Comparison of ENCODE assay signal across 21 cellular contexts in the genomic region with DNA sequence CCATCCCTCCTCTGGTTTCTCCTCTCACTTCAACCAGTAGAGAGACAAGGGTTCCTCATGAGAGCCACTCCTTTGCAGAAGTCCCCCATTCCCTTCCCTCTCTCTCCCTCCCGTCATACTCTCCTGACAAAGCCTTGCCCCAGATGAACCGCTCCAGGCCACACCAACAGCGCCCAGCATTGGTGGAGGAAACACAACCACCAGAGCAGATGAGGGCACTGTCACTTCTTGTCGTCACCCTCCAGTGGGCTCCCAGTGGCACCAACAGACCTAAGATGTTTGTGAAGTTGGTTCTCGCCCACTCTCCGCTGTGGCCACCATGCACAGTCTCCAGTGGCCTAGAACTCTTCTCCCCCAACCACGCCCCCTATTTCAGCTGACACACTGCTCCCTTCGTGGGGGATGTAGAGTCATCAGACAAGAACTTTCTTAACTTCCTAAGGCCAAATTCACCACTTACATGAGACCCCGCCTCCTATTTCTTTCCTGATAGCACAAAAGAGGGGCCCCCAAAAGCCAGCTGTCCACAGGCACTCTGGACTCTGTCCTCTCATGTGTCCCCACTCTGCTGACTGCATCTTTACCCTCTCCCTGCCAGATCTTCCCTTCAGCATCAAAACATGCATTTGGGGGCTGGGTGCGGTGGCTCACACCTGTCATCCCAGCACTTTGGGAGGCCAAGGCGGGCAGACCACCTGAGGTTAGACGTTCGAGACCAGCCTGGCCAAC. TPM values are rescaled to one million over a fixed set of nuclear protein-coding genes. Genes with fewer than 3 reads are reported as not detected.
DNase-seq lines count a peak whose midpoint lies in the region; ATAC-seq and TF ChIP-seq lines count a peak whose summit lies in the region.
"Had no signal": no experiment of that assay in that cellular context is flagged by ENCODE, and none has a peak within 500 bp of the region (broad histone marks: within the 10 kb centered on the region; RNA-seq: fewer than 3 reads in every experiment).

No MANE protein-coding gene starts in this region.

- peak overlapping the region; percentile 98 for H2BK20ac ChIP-seq in IMR-90 (ENCODE audit: low read depth, low read length)

- no peaks in the 10 kb centered on the region for H3K27me3 ChIP-seq in IMR-90 (ENCODE audit: control insufficient read depth, insufficient read depth, low read length)
- H3K27me3 ChIP-seq: foreskin keratinocyte, tibial artery had no signal

- ATAC-seq in IMR-90 (ENCODE audit: low read depth) (no peak), HG03039 (IDR thresholded peaks at IDR 0.05; ENCODE audit: unreplicated experiment) (no peak), HG02981 (IDR thresholded peaks at IDR 0.05; ENCODE audit: unreplicated experiment) (no peak), GM21723 (IDR thresholded peaks at IDR 0.05; ENCODE audit: unreplicated experiment) (no peak)
- ATAC-seq: foreskin keratinocyte; stimulated activated memory B cell treated with anti-CD40 and anti-IgM and Interleukin-4, amounts not matched to agents 10 μg/mL and 1 μg/mL and 100 μg/mL, for 72 hours had no signal

- TF ChIP-seq CTCF in C4-2B (conservative IDR thresholded peaks at IDR 0.05) (no peak), IMR-90 (conservative IDR thresholded peaks at IDR 0.05; ENCODE audit: low read depth, low read length) (no peak)

- H3K18ac ChIP-seq in IMR-90 (ENCODE audit: low read depth, low read length) = peak overlapping the region; percentile 80

- CTCF ChIA-PET in IMR-90 (lab: Yijun Ruan, JAX) = no interaction called here

- no peak overlapping the region for H3K4me2 ChIP-seq in IMR-90 (ENCODE audit: low read depth, low read length)

- H3K27ac ChIP-seq in C4-2B = peak overlapping the region; percentile 95
- peak overlapping the region; percentile 87 for H3K27ac ChIP-seq in IMR-90 (ENCODE audit: insufficient read depth, low read length)

- no peaks in the 10 kb centered on the region for H4K20me1 ChIP-seq in IMR-90 (ENCODE audit: insufficient read depth, low read length)

- DNase-seq in IMR-90 = peak; percentile 52
- peak; percentile 59 for DNase-seq in posterior vena cava (ENCODE audit: low spot score)
- DNase-seq in mucosa of gallbladder (ENCODE audit: low spot score) = no peak
- DNase-seq: activated CD4-positive, alpha-beta T cell treated with anti-CD3 and anti-CD28 coated beads, Interleukin-2, amount 10 ng/mL, durations not matched to agents 7 days and 5 days; activated CD8-positive, alpha-beta memory T cell treated with anti-CD3 and anti-CD28 coated beads, Interleukin-2, amount 50 U/mL, for 48 hours; cerebellar nuclear complex; foreskin keratinocyte; MM.1S; NCI-H1694 treated with DMSO at 0.1 percent for 48 hours; NCI-H2227 treated with DMSO at 0.1 percent for 48 hours; retina; stimulated activated CD4-positive, alpha-beta T cell treated with anti-CD3 and anti-CD28 coated beads, Interleukin-15, amount 100 ng/mL, for 24 hours had no signal

- peaks cover 25% of the 10 kb centered on the region for H3K4me1 Mint-ChIP-seq in dendritic cell treated with granulocyte-macrophage colony-stimulating factor and Interleukin-4, amounts not matched to agents 40 ng/mL and 50 ng/mL, for 4 days (ENCODE audit: low read depth)

- no peak for TF ChIP-seq POLR2A in IMR-90 (IDR thresholded peaks at IDR 0.05; ENCODE audit: low read depth, low read length)

- no peaks in the 10 kb centered on the region for H3K36me3 Mint-ChIP-seq in dendritic cell treated with granulocyte-macrophage colony-stimulating factor and Interleukin-4, amounts not matched to agents 40 ng/mL and 50 ng/mL, for 4 days (ENCODE audit: low read depth)
- H3K36me3 Mint-ChIP-seq: mesothelial cell of epicardium; stimulated activated memory B cell treated with anti-CD40 and anti-IgM and Interleukin-4, amounts not matched to agents 10 μg/mL and 1 μg/mL and 100 μg/mL, for 72 hours had no signal

- peaks cover 33% of the 10 kb centered on the region for H3K4me1 ChIP-seq in IMR-90 (ENCODE audit: control insufficient read depth, insufficient read depth, low read length)

- H3K9me1 ChIP-seq in IMR-90 (ENCODE audit: insufficient read depth, low read length) = peaks cover 30% of the 10 kb centered on the region

- in situ Hi-C loops in IMR-90 (cut with MboI; ENCODE audit: low sequenced_read_pairs) = loop anchor here (25.0 kb wide), 1 partner anchor 819 kb away; no protein-coding TSS in a partner anchor

- H4K8ac ChIP-seq in IMR-90 (ENCODE audit: low read depth in 2 of 2, low read length in 2 of 2) = peak overlapping the region; percentile 77 to 94; a peak in 3 of 4 replicates

- peak overlapping the region; percentile 79 for H2BK5ac ChIP-seq in IMR-90 (ENCODE audit: low read depth, low read length, poor library complexity, severe bottlenecking)

- dilution Hi-C loops in IMR-90 (cut with HindIII; ENCODE audit: low sequenced_read_pairs, unreplicated experiment) = no loop called here

- peak overlapping the region; percentile 98 for H4K91ac ChIP-seq in IMR-90 (ENCODE audit: insufficient read depth, low read depth, low read length)

- H3K27ac Mint-ChIP-seq in dendritic cell treated with granulocyte-macrophage colony-stimulating factor and Interleukin-4, amounts not matched to agents 40 ng/mL and 50 ng/mL, for 4 days = peak overlapping the region; percentile 18
- H3K27ac Mint-ChIP-seq: mesothelial cell of epicardium; stimulated activated memory B cell treated with anti-CD40 and anti-IgM and Interleukin-4, amounts not matched to agents 10 μg/mL and 1 μg/mL and 100 μg/mL, for 72 hours had no signal

- 100% methylated on average over 3 of the region's 13 CpGs; no CpG with 5 or more reads in 1 of the 2 experiments for WGBS in IMR-90 (ENCODE audit: extremely low coverage in 2 of 2, insufficient read length in 1 of 2), 2 experiments

- no TSS peak for BruUV-seq in IMR-90 (replicated peaks; lab: Mats Ljungman, UMichigan)

- peak overlapping the region; percentile 90 for H3K14ac ChIP-seq in IMR-90 (replicated peaks; ENCODE audit: low read depth, low read length)

- H3K9me3 Mint-ChIP-seq in dendritic cell treated with granulocyte-macrophage colony-stimulating factor and Interleukin-4, amounts not matched to agents 40 ng/mL and 50 ng/mL, for 4 days = no peaks in the 10 kb centered on the region
- H3K9me3 Mint-ChIP-seq: activated CD4-positive, alpha-beta T cell treated with anti-CD3 and anti-CD28 coated beads, Interleukin-2, amount 10 ng/mL, durations not matched to agents 7 days and 5 days; mesothelial cell of epicardium; stimulated activated memory B cell treated with anti-CD40 and anti-IgM and Interleukin-4, amounts not matched to agents 10 μg/mL and 1 μg/mL and 100 μg/mL, for 72 hours had no signal

- H2BK120ac ChIP-seq in IMR-90 (ENCODE audit: low read depth, low read length) = peak overlapping the region; percentile 97

- no peaks in the 10 kb centered on the region for H3K36me3 ChIP-seq in IMR-90 (ENCODE audit: control insufficient read depth, insufficient read depth, low read length)
- H3K36me3 ChIP-seq: tibial artery had no signal

- peaks cover 49% of the 10 kb centered on the region for H3K27me3 Mint-ChIP-seq in dendritic cell treated with granulocyte-macrophage colony-stimulating factor and Interleukin-4, amounts not matched to agents 40 ng/mL and 50 ng/mL, for 4 days

- intact Hi-C loops in IMR-90 (cut with micrococcal nuclease) (loop anchor here (10.0 kb wide), 1 partner anchor 776 kb away; no protein-coding TSS in a partner anchor), posterior vena cava (cut with DNase I) (loop anchor here (2.0 to 10.0 kb wide), 6 partner anchors 54 to 296 kb away; no protein-coding TSS in a partner anchor)
- intact Hi-C loops in dendritic cell treated with granulocyte-macrophage colony-stimulating factor and Interleukin-4, amounts not matched to agents 40 ng/mL and 50 ng/mL, for 4 days (cut with micrococcal nuclease) = no loop called here

- no peak overlapping the region for H3K9ac ChIP-seq in IMR-90 (ENCODE audit: low read depth, low read length)

- H3K4ac ChIP-seq in IMR-90 (ENCODE audit: low read depth, low read length) = peak overlapping the region; percentile 98

- H3K79me1 ChIP-seq in IMR-90 (ENCODE audit: low read depth in 1 of 2, low read length in 2 of 2) = peaks cover 0 to 6% of the 10 kb centered on the region in 2 experiments; a peak in 1 of 4 replicates

- no peaks in the 10 kb centered on the region for H3K9me3 ChIP-seq in IMR-90 (ENCODE audit: control insufficient read depth, insufficient read depth, low read length)
- H3K9me3 ChIP-seq: tibial artery had no signal

- peak overlapping the region; percentile 97 for H2AK5ac ChIP-seq in IMR-90 (ENCODE audit: low read depth, low read length)

- peak overlapping the region; percentile 74 for H2AFZ ChIP-seq in IMR-90 (replicated peaks; ENCODE audit: low read length, poor library complexity)

- H2BK15ac ChIP-seq in IMR-90 (ENCODE audit: low read depth, low read length) = peak overlapping the region; percentile 93; the same call in 2 of the 3 replicates

- POLR2A ChIA-PET in IMR-90 (lab: Charles Lee; ENCODE audit: unreplicated experiment) = interaction anchor here (0.5 kb wide), 1 partner anchor 190 kb away, joined by 6 read pairs; no protein-coding TSS in a partner anchor

- H2AK9ac ChIP-seq in IMR-90 (replicated peaks; ENCODE audit: low read depth, low read length, poor library complexity) = peak overlapping the region; percentile 91

- no peak for TF ChIP-seq RAD21 in IMR-90 (IDR thresholded peaks at IDR 0.05; ENCODE audit: low read length)

- peak overlapping the region; percentile 52 for H4K5ac ChIP-seq in IMR-90 (ENCODE audit: low read depth, low read length)

- H3K4me3 Mint-ChIP-seq in dendritic cell treated with granulocyte-macrophage colony-stimulating factor and Interleukin-4, amounts not matched to agents 40 ng/mL and 50 ng/mL, for 4 days = no peak overlapping the region
- H3K4me3 Mint-ChIP-seq: activated CD4-positive, alpha-beta T cell treated with anti-CD3 and anti-CD28 coated beads, Interleukin-2, amount 10 ng/mL, durations not matched to agents 7 days and 5 days; mesothelial cell of epicardium had no signal

- H3K4me3 ChIP-seq in IMR-90 (ENCODE audit: insufficient read depth, low read depth, low read length) = no peak overlapping the region
- H3K4me3 ChIP-seq: tibial artery had no signal

- peak overlapping the region; percentile 57; the same call in 1 of the 2 replicates for H3K23ac ChIP-seq in IMR-90 (ENCODE audit: low read depth, low read length)

- no peak overlapping the region for H3K56ac ChIP-seq in IMR-90 (ENCODE audit: extremely low read depth, insufficient read depth, low read length)

TF ChIP-seq in IMR-90, 13 proteins besides CTCF, POLR2A, EP300 and RAD21 (continues in another document):
- TF ChIP-seq BHLHE40 (IDR thresholded peaks at IDR 0.05; ENCODE audit: low read depth, low read length) = no peak
- TF ChIP-seq FOS (IDR thresholded peaks at IDR 0.05; ENCODE audit: low read depth, low read length) = no peak

RNA-seq across cellular contexts. Expression of a gene that starts 29.2 kb away (rescaled TPM):
- total RNA-seq in IMR-90 (2012; rRNA removed) (under 0.01 TPM in 2 replicates), posterior vena cava (under 1 TPM in 1 of 2 donors, not detected in 1; 0.51 TPM), mucosa of gallbladder (64.9 TPM)
- 0.10 TPM in 2 replicates for polyA plus RNA-seq in IMR-90 (2012; rRNA removed)
- polyA plus RNA-seq in IMR-90 (2012; cell fraction: cytosol; rRNA removed) = 0.05 and 0.07 TPM in 2 replicates
- polyA plus RNA-seq in IMR-90 (2012; cell fraction: nucleus; rRNA removed; ENCODE audit: low replicate concordance) = 0.05 and 0.15 TPM in 2 replicates
- total RNA-seq: activated CD4-positive, alpha-beta T cell treated with anti-CD3 and anti-CD28 coated beads, Interleukin-2, amount 10 ng/mL, durations not matched to agents 7 days and 5 days had no signal
- polyA plus RNA-seq: neural cell had no signal

Comparison
In these comparisons a context has a peak if more than half of its experiments do, and no peak if none do; other contexts are left out.
1. RNA of a gene that starts 29.2 kb away (total RNA-seq): 64.9 TPM in mucosa of gallbladder (single experiment); 0.51 TPM in posterior vena cava and under 0.01 TPM in IMR-90; every median in the first group is over 10 times any median in the second.